ENCODE assay signal across 1 cellular context in genomic region chr12:78804262-78804661, GRCh38.
TF ChIP-seq lines count a peak whose summit lies in the region.

No MANE protein-coding gene starts in this region.

TF ChIP-seq in HepG2, 621 proteins besides CTCF, POLR2A, EP300 and RAD21 (continued from another document):
- TF ChIP-seq TP53 (CRISPR knock-in tag; conservative IDR thresholded peaks at IDR 0.05) (no peak), TAF15 (IDR thresholded peaks at IDR 0.05; ENCODE audit: low read depth, low read length, poor library complexity, severe bottlenecking) (no peak), DMTF1 (CRISPR knock-in tag; IDR thresholded peaks at IDR 0.05) (no peak), SNAPC4 (CRISPR knock-in tag; IDR thresholded peaks at IDR 0.05) (no peak), HNRNPLL (IDR thresholded peaks at IDR 0.05; ENCODE audit: low read depth, low read length, poor library complexity, severe bottlenecking) (no peak), GFI1 (CRISPR knock-in tag; IDR thresholded peaks at IDR 0.05; ENCODE audit: borderline replicate concordance) (no peak)
